In genomic region chr2:63326473-63326872, GRCh38 we compare ENCODE assay signal across 28 cellular contexts.
"Had no signal": no experiment of that assay in that cellular context is flagged by ENCODE, and none has a peak within 500 bp of the region (broad histone marks: within the 10 kb centered on the region; RNA-seq: fewer than 3 reads in every experiment).

No MANE protein-coding gene starts in this region.

- H3K79me2 ChIP-seq: parathyroid adenoma had no signal

- H3K4me1 ChIP-seq: parathyroid adenoma, psoas muscle, spleen, suprapubic skin, testis, tibial artery, transverse colon, upper lobe of right lung, uterus had no signal

- H3K36me3 ChIP-seq: neural progenitor cell, ovary, transverse colon, upper lobe of right lung, uterus had no signal

- H3K9me3 ChIP-seq: psoas muscle, testis, transverse colon, upper lobe of right lung had no signal

- H2AFZ ChIP-seq: neural progenitor cell, parathyroid adenoma had no signal

- DNase-seq: natural killer cell; occipital lobe; ovary; posterior cingulate gyrus; psoas muscle; right cardiac atrium; spleen; stimulated activated CD4-positive, alpha-beta T cell treated with anti-CD3 and anti-CD28 coated beads, Interleukin-12 subunit alpha, Interleukin-12 subunit beta, amount 100 ng/mL, for 4 hours; stimulated activated CD4-positive, alpha-beta T cell treated with anti-CD3 and anti-CD28 coated beads, Interleukin-1b, Interleukin-23, amount 100 ng/mL, for 48 hours; stimulated activated CD4-positive, alpha-beta T cell treated with anti-CD3 and anti-CD28 coated beads, Interleukin-4, amount 100 ng/mL, for 1 hour; stimulated activated CD4-positive, alpha-beta T cell treated with anti-CD3 and anti-CD28 coated beads, Interleukin-4, amount 100 ng/mL, for 4 hours; stimulated activated CD8-positive, alpha-beta memory T cell treated with anti-CD3 and anti-CD28 coated beads, Interleukin-4, amount 100 ng/mL, for 48 hours; stimulated activated naive CD4-positive, alpha-beta T cell; stimulated activated naive CD8-positive, alpha-beta T cell treated with anti-CD3 and anti-CD28 coated beads, Interleukin-15, amount 100 ng/mL, for 72 hours; stimulated activated naive CD8-positive, alpha-beta T cell treated with anti-CD3 and anti-CD28 coated beads, Interleukin-15, Interleukin-2, amounts not matched to agents 100 U/mL and 50 U/mL, for 24 hours; substantia nigra; testis; tibial artery; transverse colon; upper lobe of right lung; uterus had no signal

- H3K27ac ChIP-seq: neural progenitor cell, ovary, parathyroid adenoma, psoas muscle, skin epidermis, spleen, suprapubic skin, testis, tibial artery, transverse colon, upper lobe of right lung, uterus had no signal

- H3K4me3 ChIP-seq: neural progenitor cell, ovary, psoas muscle, skin epidermis, smooth muscle cell, spleen, suprapubic skin, testis, tibial artery, transverse colon, upper lobe of right lung, uterus had no signal

- H3K4me2 ChIP-seq: neural progenitor cell, smooth muscle cell had no signal

- ATAC-seq: natural killer cell; psoas muscle; right cardiac atrium; sciatic nerve; stimulated activated memory B cell treated with anti-CD40 and anti-IgM and Interleukin-4, amounts not matched to agents 10 μg/mL and 1 μg/mL and 100 μg/mL, for 72 hours; stimulated activated naive CD8-positive, alpha-beta T cell treated with anti-CD3 and anti-CD28 coated beads, Interleukin-15, amount 100 ng/mL, for 72 hours; stimulated activated naive CD8-positive, alpha-beta T cell treated with anti-CD3 and anti-CD28 coated beads, Interleukin-15, Interleukin-2, amounts not matched to agents 100 U/mL and 50 U/mL, for 24 hours; upper lobe of right lung had no signal

- H3K27me3 ChIP-seq: neural progenitor cell, ovary, spleen, suprapubic skin, testis, tibial artery, transverse colon, upper lobe of right lung, uterus had no signal

- H3K9ac ChIP-seq: neural progenitor cell, parathyroid adenoma had no signal
